ENCODE assay signal across 1 cellular context in genomic region chr15:57415559-57415958, GRCh38.
TF ChIP-seq lines count a peak whose summit lies in the region.

No MANE protein-coding gene starts in this region.

TF ChIP-seq in GM23338, 12 proteins besides CTCF, POLR2A, EP300 and RAD21 (continued from another document):
- TF ChIP-seq, protein P1, sequence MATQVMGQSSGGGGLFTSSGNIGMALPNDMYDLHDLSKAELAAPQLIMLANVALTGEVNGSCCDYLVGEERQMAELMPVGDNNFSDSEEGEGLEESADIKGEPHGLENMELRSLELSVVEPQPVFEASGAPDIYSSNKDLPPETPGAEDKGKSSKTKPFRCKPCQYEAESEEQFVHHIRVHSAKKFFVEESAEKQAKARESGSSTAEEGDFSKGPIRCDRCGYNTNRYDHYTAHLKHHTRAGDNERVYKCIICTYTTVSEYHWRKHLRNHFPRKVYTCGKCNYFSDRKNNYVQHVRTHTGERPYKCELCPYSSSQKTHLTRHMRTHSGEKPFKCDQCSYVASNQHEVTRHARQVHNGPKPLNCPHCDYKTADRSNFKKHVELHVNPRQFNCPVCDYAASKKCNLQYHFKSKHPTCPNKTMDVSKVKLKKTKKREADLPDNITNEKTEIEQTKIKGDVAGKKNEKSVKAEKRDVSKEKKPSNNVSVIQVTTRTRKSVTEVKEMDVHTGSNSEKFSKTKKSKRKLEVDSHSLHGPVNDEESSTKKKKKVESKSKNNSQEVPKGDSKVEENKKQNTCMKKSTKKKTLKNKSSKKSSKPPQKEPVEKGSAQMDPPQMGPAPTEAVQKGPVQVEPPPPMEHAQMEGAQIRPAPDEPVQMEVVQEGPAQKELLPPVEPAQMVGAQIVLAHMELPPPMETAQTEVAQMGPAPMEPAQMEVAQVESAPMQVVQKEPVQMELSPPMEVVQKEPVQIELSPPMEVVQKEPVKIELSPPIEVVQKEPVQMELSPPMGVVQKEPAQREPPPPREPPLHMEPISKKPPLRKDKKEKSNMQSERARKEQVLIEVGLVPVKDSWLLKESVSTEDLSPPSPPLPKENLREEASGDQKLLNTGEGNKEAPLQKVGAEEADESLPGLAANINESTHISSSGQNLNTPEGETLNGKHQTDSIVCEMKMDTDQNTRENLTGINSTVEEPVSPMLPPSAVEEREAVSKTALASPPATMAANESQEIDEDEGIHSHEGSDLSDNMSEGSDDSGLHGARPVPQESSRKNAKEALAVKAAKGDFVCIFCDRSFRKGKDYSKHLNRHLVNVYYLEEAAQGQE (IDR thresholded peaks at IDR 0.05; ENCODE audit: unreplicated experiment), result no peak
- TF ChIP-seq, protein P2, sequence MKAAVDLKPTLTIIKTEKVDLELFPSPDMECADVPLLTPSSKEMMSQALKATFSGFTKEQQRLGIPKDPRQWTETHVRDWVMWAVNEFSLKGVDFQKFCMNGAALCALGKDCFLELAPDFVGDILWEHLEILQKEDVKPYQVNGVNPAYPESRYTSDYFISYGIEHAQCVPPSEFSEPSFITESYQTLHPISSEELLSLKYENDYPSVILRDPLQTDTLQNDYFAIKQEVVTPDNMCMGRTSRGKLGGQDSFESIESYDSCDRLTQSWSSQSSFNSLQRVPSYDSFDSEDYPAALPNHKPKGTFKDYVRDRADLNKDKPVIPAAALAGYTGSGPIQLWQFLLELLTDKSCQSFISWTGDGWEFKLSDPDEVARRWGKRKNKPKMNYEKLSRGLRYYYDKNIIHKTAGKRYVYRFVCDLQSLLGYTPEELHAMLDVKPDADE (IDR thresholded peaks at IDR 0.05), result no peak
TF ChIP-seq in GM23338: peak in this region for 0.
